Comparison of ENCODE assay signal across 8 cellular contexts in the genomic region with DNA sequence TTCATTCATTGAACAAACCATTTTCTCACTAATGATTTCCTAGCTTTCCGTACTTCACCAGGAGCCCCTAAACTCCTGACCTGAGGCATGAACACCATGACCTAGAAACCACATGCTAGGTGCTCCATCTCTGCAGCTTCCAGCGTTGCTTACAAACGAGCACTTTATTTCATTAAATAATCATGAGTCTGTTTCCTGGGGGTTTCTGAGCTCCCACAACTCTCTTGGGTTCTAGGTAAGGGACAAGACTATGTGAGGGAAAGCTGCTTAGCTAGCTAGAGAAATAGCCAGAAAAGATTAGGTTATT. TPM values are rescaled to one million over a fixed set of nuclear protein-coding genes. Genes with fewer than 3 reads are reported as not detected.
DNase-seq lines count a peak whose midpoint lies in the region; ATAC-seq and TF ChIP-seq lines count a peak whose summit lies in the region.

No MANE protein-coding gene starts in this region.

- peaks cover 19% of the 10 kb centered on the region for H3K36me3 ChIP-seq in SJCRH30
- H3K36me3 ChIP-seq in fibroblast of lung (ENCODE audit: control insufficient read depth, insufficient read depth, low read length), result no peaks in the 10 kb centered on the region
- H3K36me3 ChIP-seq in rectal smooth muscle tissue (ENCODE audit: control insufficient read depth, insufficient read depth, low read length), result no peaks in the 10 kb centered on the region
- H3K36me3 ChIP-seq in mucosa of descending colon (ENCODE audit: low read depth), result no peaks in the 10 kb centered on the region

- H3K9ac ChIP-seq in fibroblast of lung (ENCODE audit: insufficient read depth, low read length) (no peak overlapping the region), rectal smooth muscle tissue (ENCODE audit: low read length) (no peak overlapping the region)

- DNase-seq in SJCRH30 (no peak), fibroblast of lung (ENCODE audit: low read depth in 2 of 2) (no peak), mucosa of descending colon (no peak), dedifferentiated amniotic fluid mesenchymal stem cell (ENCODE audit: extremely low spot score) (no peak)
- no peak for DNase-seq in activated effector memory CD4-positive, alpha-beta T cell treated with anti-CD3 and anti-CD28 coated beads, Interleukin-2, amount 50 U/mL, for 16 hours

- H3K9me3 ChIP-seq in SJCRH30 (replicated peaks) (no peaks in the 10 kb centered on the region), fibroblast of lung (ENCODE audit: control insufficient read depth, insufficient read depth, low read depth, low read length) (no peaks in the 10 kb centered on the region), mucosa of descending colon (no peaks in the 10 kb centered on the region)

- H3K4me3 ChIP-seq in GM08714 (ENCODE audit: low read length) (peak overlapping the region; percentile 99), SJCRH30 (peak overlapping the region; percentile 89), fibroblast of lung (replicated peaks in 1 of 4; ENCODE audit: control extremely low read depth in 1 of 4, insufficient read depth in 1 of 4, low read depth in 3 of 4, low read length in 4 of 4) (peak overlapping the region; percentile 69 to 90 (median 73)), rectal smooth muscle tissue (ENCODE audit: low read length) (peak overlapping the region; percentile 86), mucosa of descending colon (no peak overlapping the region)

- intact Hi-C loops in mucosa of descending colon (cut with DNase I, micrococcal nuclease), result loop anchor here in 1 of 2 donors (5.0 kb wide), 1 partner anchor 109 kb away; a partner anchor contains a TSS

- H4K20me1 ChIP-seq in fibroblast of lung (ENCODE audit: control insufficient read depth, extremely low read depth, insufficient read depth, low read length), result no peaks in the 10 kb centered on the region

- no peak for ATAC-seq in mucosa of descending colon
- ATAC-seq in HG03342 (IDR thresholded peaks at IDR 0.05; ENCODE audit: unreplicated experiment), result no peak

- no peak overlapping the region for H2AFZ ChIP-seq in fibroblast of lung (ENCODE audit: low read length)

- H3K4me1 ChIP-seq in SJCRH30, result 0 out of 2 replicates have a peak, but pooled peaks cover 4% of the 10 kb centered on the region
- peaks cover 3% of the 10 kb centered on the region for H3K4me1 ChIP-seq in fibroblast of lung (ENCODE audit: control insufficient read depth, extremely low read depth, insufficient read depth, low read length)
- H3K4me1 ChIP-seq in rectal smooth muscle tissue (ENCODE audit: control insufficient read depth, insufficient read depth, low read length), result peaks cover 5% of the 10 kb centered on the region
- H3K4me1 ChIP-seq in mucosa of descending colon (ENCODE audit: low read depth), result peaks cover 15% of the 10 kb centered on the region

- peaks cover 56% of the 10 kb centered on the region for H3K79me2 ChIP-seq in fibroblast of lung (ENCODE audit: control insufficient read depth, insufficient read depth, low read length)

- H3K27me3 ChIP-seq in SJCRH30 (no peaks in the 10 kb centered on the region), fibroblast of lung (ENCODE audit: control insufficient read depth, insufficient read depth, low read length) (no peaks in the 10 kb centered on the region), rectal smooth muscle tissue (ENCODE audit: control insufficient read depth, insufficient read depth, low read length) (no peaks in the 10 kb centered on the region)

- no peak for TF ChIP-seq CTCF in fibroblast of lung (conservative IDR thresholded peaks at IDR 0.05 in 1 of 2, IDR thresholded peaks at IDR 0.05 in 1 of 2; ENCODE audit: low read depth in 1 of 2, low read length in 2 of 2)
- no peak for TF ChIP-seq CTCF in mucosa of descending colon (IDR thresholded peaks at IDR 0.05)

- peak overlapping the region; percentile 94 for H3K4me2 ChIP-seq in fibroblast of lung (ENCODE audit: extremely low read depth, insufficient read depth, low read length)

- H3K27ac ChIP-seq in SJCRH30 (no peak overlapping the region; the same call in 1 of the 2 replicates), fibroblast of lung (ENCODE audit: insufficient read depth, low read length) (no peak overlapping the region), rectal smooth muscle tissue (ENCODE audit: low read depth, low read length) (no peak overlapping the region)

RNA-seq across cellular contexts. Expression of a gene that starts 1.3 kb away (rescaled TPM):
- 72.2 and 79.8 TPM in 2 replicates for total RNA-seq in SJCRH30 (2014; rRNA removed; shearing (Covaris generic))
- total RNA-seq in fibroblast of lung (26.2 and 32.9 TPM in 2 replicates), mucosa of descending colon (10 to 100 TPM; 34.4 to 45.3 (median 44.0) TPM)
- polyA plus RNA-seq in fibroblast of lung, result 37.5 and 40.0 TPM in 2 replicates
- 35.1 and 36.5 TPM in 2 replicates for polyA plus RNA-seq in fibroblast of lung (2012)
- 50.5 and 60.3 TPM in 2 replicates for polyA minus RNA-seq in fibroblast of lung (ENCODE audit: low replicate concordance)

RNA-seq across cellular contexts. Expression of a gene that starts 31.5 kb away (rescaled TPM):
- 54.1 and 58.1 TPM in 2 replicates for total RNA-seq in SJCRH30 (2014; rRNA removed; shearing (Covaris generic))
- total RNA-seq in fibroblast of lung, result 14.5 and 16.7 TPM in 2 replicates
- 12.6 and 17.8 TPM in 2 replicates for polyA plus RNA-seq in fibroblast of lung
- 10.3 and 13.6 TPM in 2 replicates for polyA plus RNA-seq in fibroblast of lung (2012)
- polyA minus RNA-seq in fibroblast of lung (ENCODE audit: low replicate concordance), result 3.1 and 4.8 TPM in 2 replicates
- 1 to 10 TPM; 5.8 to 7.0 (median 5.9) TPM for total RNA-seq in mucosa of descending colon
